ENCODE assay signal across 9 cellular contexts in genomic region chr11:4186464-4187054, GRCh38.
DNase-seq lines count a peak whose midpoint lies in the region; ATAC-seq and TF ChIP-seq lines count a peak whose summit lies in the region.
"Had no signal": no experiment of that assay in that cellular context is flagged by ENCODE, and none has a peak within 500 bp of the region (broad histone marks: within the 10 kb centered on the region; RNA-seq: fewer than 3 reads in every experiment).

No MANE protein-coding gene starts in this region.

- no peaks in the 10 kb centered on the region for H3K27me3 ChIP-seq in lower lobe of right lung (ENCODE audit: low read depth)

- H3K4me1 ChIP-seq in lower lobe of right lung = peaks cover 10% of the 10 kb centered on the region

- no peaks in the 10 kb centered on the region for H3K36me3 Mint-ChIP-seq in activated naive CD4-positive, alpha-beta T cell treated with anti-CD3 and anti-CD28 coated beads, Interleukin-2, amount 10 ng/mL, durations not matched to agents 7 days and 5 days
- no peaks in the 10 kb centered on the region for H3K36me3 Mint-ChIP-seq in type B pancreatic cell

- no peak overlapping the region for H3K27ac Mint-ChIP-seq in activated naive CD4-positive, alpha-beta T cell treated with anti-CD3 and anti-CD28 coated beads, Interleukin-2, amount 10 ng/mL, durations not matched to agents 7 days and 5 days
- H3K27ac Mint-ChIP-seq in type B pancreatic cell = no peak overlapping the region
- H3K27ac Mint-ChIP-seq: dendritic cell treated with granulocyte-macrophage colony-stimulating factor and Interleukin-4, amounts not matched to agents 40 ng/mL and 50 ng/mL, for 4 days had no signal

- no peak for ATAC-seq in lower lobe of right lung

- DNase-seq in activated naive CD4-positive, alpha-beta T cell treated with anti-CD3 and anti-CD28 coated beads, Interleukin-2, amount 10 ng/mL, durations not matched to agents 7 days and 5 days = no peak
- no peak for DNase-seq in activated naive CD4-positive, alpha-beta T cell treated with anti-CD3 and anti-CD28 coated beads, Interleukin-2, amount 50 U/mL, for 16 hours
- DNase-seq in astrocyte of the spinal cord (ENCODE audit: low read depth, low spot score) = no peak
- DNase-seq in lower lobe of right lung = no peak
- no peak for DNase-seq in type B pancreatic cell (ENCODE audit: extremely low spot score, unreplicated experiment)
- no peak for DNase-seq in NCI-H2227 (lab: John Stamatoyannopoulos, UW; ENCODE audit: unreplicated experiment)
- DNase-seq in amniotic stem cell (lab: John Stamatoyannopoulos, UW) = no peak
- DNase-seq in NCI-H2196 treated with DMSO at 0.1 percent for 48 hours (lab: John Stamatoyannopoulos, UW; ENCODE audit: unreplicated experiment) = no peak

- in situ Hi-C loops in astrocyte of the spinal cord (cut with HindIII; ENCODE audit: low sequenced_read_pairs) = no loop called here

- H3K27me3 Mint-ChIP-seq in activated naive CD4-positive, alpha-beta T cell treated with anti-CD3 and anti-CD28 coated beads, Interleukin-2, amount 10 ng/mL, durations not matched to agents 7 days and 5 days = peaks cover 19% of the 10 kb centered on the region
- peaks cover 11% of the 10 kb centered on the region for H3K27me3 Mint-ChIP-seq in type B pancreatic cell

- intact Hi-C loops in lower lobe of right lung (cut with DNase I) = no loop called here

- H3K9me3 Mint-ChIP-seq in activated naive CD4-positive, alpha-beta T cell treated with anti-CD3 and anti-CD28 coated beads, Interleukin-2, amount 10 ng/mL, durations not matched to agents 7 days and 5 days = no peaks in the 10 kb centered on the region
- H3K9me3 Mint-ChIP-seq in type B pancreatic cell = no peaks in the 10 kb centered on the region
- H3K9me3 Mint-ChIP-seq: dendritic cell treated with granulocyte-macrophage colony-stimulating factor and Interleukin-4, amounts not matched to agents 40 ng/mL and 50 ng/mL, for 4 days had no signal

- H3K4me3 ChIP-seq in astrocyte of the spinal cord (ENCODE audit: low read depth, low read length) (peak overlapping the region; percentile 57), lower lobe of right lung (peak overlapping the region; percentile 65)

- H3K9me3 ChIP-seq in lower lobe of right lung = no peaks in the 10 kb centered on the region

- H3K4me1 Mint-ChIP-seq in activated naive CD4-positive, alpha-beta T cell treated with anti-CD3 and anti-CD28 coated beads, Interleukin-2, amount 10 ng/mL, durations not matched to agents 7 days and 5 days = peaks cover 26% of the 10 kb centered on the region
- no peaks in the 10 kb centered on the region for H3K4me1 Mint-ChIP-seq in type B pancreatic cell (ENCODE audit: unreplicated experiment)

- no peaks in the 10 kb centered on the region for H3K36me3 ChIP-seq in lower lobe of right lung

- TF ChIP-seq CTCF in astrocyte of the spinal cord (IDR thresholded peaks at IDR 0.05; ENCODE audit: low read depth, low read length) (no peak), lower lobe of right lung (IDR thresholded peaks at IDR 0.05) (peak; percentile 41), type B pancreatic cell (conservative IDR thresholded peaks at IDR 0.05) (no peak)

- H3K27ac ChIP-seq in lower lobe of right lung = no peak overlapping the region

- CTCF ChIA-PET in activated naive CD4-positive, alpha-beta T cell treated with anti-CD3 and anti-CD28 coated beads, Interleukin-2, amount 10 ng/mL, durations not matched to agents 7 days and 5 days (lab: Charles Lee) = interaction anchor here (1.0 to 7.4 kb wide), 21 partner anchors 9 to 450 kb away, joined by 3 to 124 read pairs (median 5); partner anchors contain the start of genes OR52M1 and TRIM21

- peak overlapping the region; percentile 77 for H3K4me3 Mint-ChIP-seq in activated naive CD4-positive, alpha-beta T cell treated with anti-CD3 and anti-CD28 coated beads, Interleukin-2, amount 10 ng/mL, durations not matched to agents 7 days and 5 days
- H3K4me3 Mint-ChIP-seq in type B pancreatic cell = peak overlapping the region; percentile 87
